8 cellular contexts compared by ENCODE assay signal in genomic region chr5:34474573-34475021, GRCh38.
DNase-seq lines count a peak whose midpoint lies in the region; ATAC-seq, FAIRE-seq and TF ChIP-seq lines count a peak whose summit lies in the region.

No MANE protein-coding gene starts in this region.

- H3K4me3 ChIP-seq in CD8-positive, alpha-beta T cell (ENCODE audit: low read depth, low read length) = no peak overlapping the region
- no peak overlapping the region for H3K4me3 ChIP-seq in fibroblast of lung (replicated peaks in 1 of 4; ENCODE audit: control extremely low read depth in 1 of 4, insufficient read depth in 1 of 4, low read depth in 3 of 4, low read length in 4 of 4)

- no peak overlapping the region for H2AFZ ChIP-seq in fibroblast of lung (ENCODE audit: low read length)

- no peaks in the 10 kb centered on the region for H4K20me1 ChIP-seq in fibroblast of lung (ENCODE audit: control insufficient read depth, extremely low read depth, insufficient read depth, low read length)

- no peak overlapping the region for H3K4me3 Mint-ChIP-seq in CD8-positive, alpha-beta T cell
- no peak overlapping the region for H3K4me3 Mint-ChIP-seq in nephron
- H3K4me3 Mint-ChIP-seq in T-helper 2 cell treated with Interferon-gamma antibody and Interleukin-4, amounts not matched to agents 5 μg/mL and 100 μg/mL, for 36 hours = no peak overlapping the region

- H3K9ac ChIP-seq in fibroblast of lung (ENCODE audit: insufficient read depth, low read length) = no peak overlapping the region

- CTCF ChIA-PET in CD8-positive, alpha-beta T cell (lab: Charles Lee) = interaction anchor here (0.6 to 7.0 kb wide), 9 partner anchors 9 to 529 kb away, joined by 3 to 58 read pairs (median 3); no protein-coding TSS in a partner anchor

- FAIRE-seq in GM19239 (lab: Jason Lieb, UNC) = peak; percentile 47

- no peaks in the 10 kb centered on the region for H3K9me3 ChIP-seq in CD8-positive, alpha-beta T cell (ENCODE audit: low read length)
- no peaks in the 10 kb centered on the region for H3K9me3 ChIP-seq in fibroblast of lung (ENCODE audit: control insufficient read depth, insufficient read depth, low read depth, low read length)

- no peak for DNase-seq in CD8-positive, alpha-beta T cell
- DNase-seq in GM19239 (ENCODE audit: insufficient read length, low spot score) = no peak
- DNase-seq in LoVo (ENCODE audit: low spot score) = peak; percentile 75
- DNase-seq in SHP77 (lab: John Stamatoyannopoulos, UW) = peak; percentile 58 to 67
- peak; percentile 42 to 79 for DNase-seq in fibroblast of lung (ENCODE audit: low read depth in 2 of 2)
- no peak for DNase-seq in T-helper 2 cell treated with Interferon-gamma antibody and Interleukin-4, amounts not matched to agents 5 μg/mL and 100 μg/mL, for 36 hours (ENCODE audit: low spot score)

- TF ChIP-seq CTCF in CD8-positive, alpha-beta T cell (IDR thresholded peaks at IDR 0.05) = peak; percentile 97
- TF ChIP-seq CTCF in fibroblast of lung (conservative IDR thresholded peaks at IDR 0.05 in 1 of 2, IDR thresholded peaks at IDR 0.05 in 1 of 2; ENCODE audit: low read depth in 1 of 2, low read length in 2 of 2) (peak; percentile 96 to 98), nephron (IDR thresholded peaks at IDR 0.05; ENCODE audit: unreplicated experiment in 3 of 3) (peak; percentile 90 to 99 (median 98))

- intact Hi-C loops in CD8-positive, alpha-beta T cell (cut with DNase I, micrococcal nuclease) = loop anchor here in 1 of 2 experiments (1.0 to 2.0 kb wide), 3 partner anchors 424 to 1452 kb away; no protein-coding TSS in a partner anchor

- H3K36me3 Mint-ChIP-seq in CD8-positive, alpha-beta T cell = no peaks in the 10 kb centered on the region
- H3K36me3 Mint-ChIP-seq in nephron (ENCODE audit: low read depth) = no peaks in the 10 kb centered on the region
- no peaks in the 10 kb centered on the region for H3K36me3 Mint-ChIP-seq in T-helper 2 cell treated with Interferon-gamma antibody and Interleukin-4, amounts not matched to agents 5 μg/mL and 100 μg/mL, for 36 hours (ENCODE audit: low read depth)

- no peaks in the 10 kb centered on the region for H3K4me1 ChIP-seq in CD8-positive, alpha-beta T cell (ENCODE audit: insufficient read depth, low read length)
- no peaks in the 10 kb centered on the region for H3K4me1 ChIP-seq in fibroblast of lung (ENCODE audit: control insufficient read depth, extremely low read depth, insufficient read depth, low read length)

- no peaks in the 10 kb centered on the region for H3K36me3 ChIP-seq in CD8-positive, alpha-beta T cell (ENCODE audit: insufficient read depth, low read length)
- no peaks in the 10 kb centered on the region for H3K36me3 ChIP-seq in fibroblast of lung (ENCODE audit: control insufficient read depth, insufficient read depth, low read length)

- H3K4me1 Mint-ChIP-seq in CD8-positive, alpha-beta T cell (ENCODE audit: low read depth) = peaks cover 3% of the 10 kb centered on the region
- peaks cover 4% of the 10 kb centered on the region for H3K4me1 Mint-ChIP-seq in nephron
- peaks cover 5% of the 10 kb centered on the region for H3K4me1 Mint-ChIP-seq in T-helper 2 cell treated with Interferon-gamma antibody and Interleukin-4, amounts not matched to agents 5 μg/mL and 100 μg/mL, for 36 hours (ENCODE audit: low read depth)

- no peaks in the 10 kb centered on the region for H3K9me3 Mint-ChIP-seq in CD8-positive, alpha-beta T cell
- peaks cover 10% of the 10 kb centered on the region for H3K9me3 Mint-ChIP-seq in nephron
- H3K9me3 Mint-ChIP-seq in T-helper 2 cell treated with Interferon-gamma antibody and Interleukin-4, amounts not matched to agents 5 μg/mL and 100 μg/mL, for 36 hours = no peaks in the 10 kb centered on the region

- H3K27ac ChIP-seq in CD8-positive, alpha-beta T cell (ENCODE audit: low read depth, low read length) = no peak overlapping the region
- no peak overlapping the region for H3K27ac ChIP-seq in fibroblast of lung (ENCODE audit: insufficient read depth, low read length)

- POLR2A ChIA-PET in CD8-positive, alpha-beta T cell (lab: Charles Lee) = no interaction called here

- no peaks in the 10 kb centered on the region for H3K27me3 ChIP-seq in CD8-positive, alpha-beta T cell (ENCODE audit: insufficient read depth, low read length)
- H3K27me3 ChIP-seq in fibroblast of lung (ENCODE audit: control insufficient read depth, insufficient read depth, low read length) = peaks cover 14% of the 10 kb centered on the region

- no peak overlapping the region for H3K27ac Mint-ChIP-seq in CD8-positive, alpha-beta T cell
- H3K27ac Mint-ChIP-seq in nephron = peak overlapping the region in 1 of 3 experiments; percentile 44
- no peak overlapping the region for H3K27ac Mint-ChIP-seq in T-helper 2 cell treated with Interferon-gamma antibody and Interleukin-4, amounts not matched to agents 5 μg/mL and 100 μg/mL, for 36 hours

- peaks cover 15% of the 10 kb centered on the region for H3K27me3 Mint-ChIP-seq in CD8-positive, alpha-beta T cell (ENCODE audit: low read depth)
- H3K27me3 Mint-ChIP-seq in nephron (ENCODE audit: low read depth) = no peaks in the 10 kb centered on the region
- H3K27me3 Mint-ChIP-seq in T-helper 2 cell treated with Interferon-gamma antibody and Interleukin-4, amounts not matched to agents 5 μg/mL and 100 μg/mL, for 36 hours (ENCODE audit: low read depth) = peaks cover 17% of the 10 kb centered on the region

- peak; percentile 62 for ATAC-seq in CD8-positive, alpha-beta T cell
- no peak for ATAC-seq in HG03095 (IDR thresholded peaks at IDR 0.05; ENCODE audit: unreplicated experiment)

- no peak overlapping the region for H3K4me2 ChIP-seq in fibroblast of lung (ENCODE audit: extremely low read depth, insufficient read depth, low read length)

- H3K79me2 ChIP-seq in fibroblast of lung (ENCODE audit: control insufficient read depth, insufficient read depth, low read length) = no peaks in the 10 kb centered on the region

Comparison
In these comparisons a context has a peak if more than half of its experiments do, and no peak if none do; other contexts are left out.
1. DNase-seq: peak in LoVo (single experiment), SHP77 (2 of 2) and fibroblast of lung (2 of 2); none in CD8-positive, alpha-beta T cell (0 of 7), GM19239 (single experiment) and T-helper 2 cell treated with Interferon-gamma antibody and Interleukin-4, amounts not matched to agents 5 μg/mL and 100 μg/mL, for 36 hours (single experiment).
2. Peak in every context shown above with its lines, with median percentiles within 50 percentile points of each other: CTCF ChIP-seq.